Comparison of ENCODE assay signal across 7 cellular contexts in genomic region chr16:30207063-30207704, GRCh38. TPM values are rescaled to one million over a fixed set of nuclear protein-coding genes. Genes with fewer than 3 reads are reported as not detected.
DNase-seq lines count a peak whose midpoint lies in the region; ATAC-seq and TF ChIP-seq lines count a peak whose summit lies in the region.
"Not testable (repeated sequence)": the region's sequence is repeated elsewhere in the genome, so short reads cannot be mapped to it uniquely, and the experiment has no call there.

No MANE protein-coding gene starts in this region.

- H2BK20ac ChIP-seq in IMR-90 (ENCODE audit: low read depth, low read length), result not testable (repeated sequence)

- H2AFZ ChIP-seq in IMR-90 (replicated peaks; ENCODE audit: low read length, poor library complexity), result not testable (repeated sequence)

- TF ChIP-seq RAD21 in IMR-90 (IDR thresholded peaks at IDR 0.05; ENCODE audit: low read length), result not testable (repeated sequence)

- H3K27ac Mint-ChIP-seq in activated naive CD4-positive, alpha-beta T cell treated with anti-CD3 and anti-CD28 coated beads for 36 hours; stimulated activated naive B cell treated with anti-CD40 and anti-IgM and Interleukin-4, amounts not matched to agents 10 μg/mL and 1 μg/mL and 100 μg/mL, for 72 hours: not testable (repeated sequence)

- not testable (repeated sequence) for TF ChIP-seq POLR2A in IMR-90 (IDR thresholded peaks at IDR 0.05; ENCODE audit: low read depth, low read length)

- peak; percentile 76 for ATAC-seq in IMR-90 (ENCODE audit: low read depth)
- ATAC-seq in right cardiac atrium, result peak; percentile 24 to 41
- ATAC-seq in stimulated activated naive B cell treated with anti-CD40 and anti-IgM and Interleukin-4, amounts not matched to agents 10 μg/mL and 1 μg/mL and 100 μg/mL, for 72 hours (replicated peaks), result peak; percentile 66 to 69

- POLR2A ChIA-PET in IMR-90 (lab: Charles Lee; ENCODE audit: unreplicated experiment), result not testable (repeated sequence)

- in situ Hi-C loops in IMR-90 (cut with MboI; ENCODE audit: low sequenced_read_pairs), result not testable (repeated sequence)

- H4K91ac ChIP-seq in IMR-90 (ENCODE audit: insufficient read depth, low read depth, low read length), result not testable (repeated sequence)

- H2BK120ac ChIP-seq in IMR-90 (ENCODE audit: low read depth, low read length), result not testable (repeated sequence)

- not testable (repeated sequence) for H3K23ac ChIP-seq in IMR-90 (ENCODE audit: low read depth, low read length)

- not testable (repeated sequence) for H2AK5ac ChIP-seq in IMR-90 (ENCODE audit: low read depth, low read length)

- not testable (repeated sequence) for H3K36me3 Mint-ChIP-seq in activated naive CD4-positive, alpha-beta T cell treated with anti-CD3 and anti-CD28 coated beads for 36 hours (ENCODE audit: low read depth); stimulated activated naive B cell treated with anti-CD40 and anti-IgM and Interleukin-4, amounts not matched to agents 10 μg/mL and 1 μg/mL and 100 μg/mL, for 72 hours

- not testable (repeated sequence) for H4K20me1 ChIP-seq in IMR-90 (ENCODE audit: insufficient read depth, low read length)

- not testable (repeated sequence) for H3K27me3 ChIP-seq in IMR-90 (ENCODE audit: control insufficient read depth, insufficient read depth, low read length); right cardiac atrium (ENCODE audit: control insufficient read depth, insufficient read depth)

- not testable (repeated sequence) for H3K14ac ChIP-seq in IMR-90 (replicated peaks; ENCODE audit: low read depth, low read length)

- H3K4me2 ChIP-seq in IMR-90 (ENCODE audit: low read depth, low read length), result not testable (repeated sequence)

- H3K4me3 Mint-ChIP-seq in activated naive CD4-positive, alpha-beta T cell treated with anti-CD3 and anti-CD28 coated beads for 36 hours; stimulated activated naive B cell treated with anti-CD40 and anti-IgM and Interleukin-4, amounts not matched to agents 10 μg/mL and 1 μg/mL and 100 μg/mL, for 72 hours: not testable (repeated sequence)

- not testable (repeated sequence) for H3K27ac ChIP-seq in IMR-90 (ENCODE audit: insufficient read depth, low read length); right cardiac atrium (ENCODE audit: low read length)

- not testable (repeated sequence) for TF ChIP-seq CTCF in IMR-90 (conservative IDR thresholded peaks at IDR 0.05; ENCODE audit: low read depth, low read length)

- not testable (repeated sequence) for H3K9me3 Mint-ChIP-seq in activated naive CD4-positive, alpha-beta T cell treated with anti-CD3 and anti-CD28 coated beads for 36 hours; stimulated activated naive B cell treated with anti-CD40 and anti-IgM and Interleukin-4, amounts not matched to agents 10 μg/mL and 1 μg/mL and 100 μg/mL, for 72 hours

- H4K5ac ChIP-seq in IMR-90 (ENCODE audit: low read depth, low read length), result not testable (repeated sequence)

- not testable (repeated sequence) for H3K27me3 Mint-ChIP-seq in activated naive CD4-positive, alpha-beta T cell treated with anti-CD3 and anti-CD28 coated beads for 36 hours (ENCODE audit: low read depth); stimulated activated naive B cell treated with anti-CD40 and anti-IgM and Interleukin-4, amounts not matched to agents 10 μg/mL and 1 μg/mL and 100 μg/mL, for 72 hours

- not testable (repeated sequence) for BruUV-seq in IMR-90 (replicated peaks; lab: Mats Ljungman, UMichigan)

- H2BK5ac ChIP-seq in IMR-90 (ENCODE audit: low read depth, low read length, poor library complexity, severe bottlenecking), result not testable (repeated sequence)

- not testable (repeated sequence) for H3K4me3 ChIP-seq in IMR-90 (ENCODE audit: insufficient read depth, low read depth, low read length); right cardiac atrium (ENCODE audit: low read length)

- not testable (repeated sequence) for H3K9me3 ChIP-seq in IMR-90 (ENCODE audit: control insufficient read depth, insufficient read depth, low read length); right cardiac atrium (ENCODE audit: control insufficient read depth, low read length)

- dilution Hi-C loops in IMR-90 (cut with HindIII; ENCODE audit: low sequenced_read_pairs, unreplicated experiment), result not testable (repeated sequence)

- not testable (repeated sequence) for H3K79me1 ChIP-seq in IMR-90 (ENCODE audit: low read depth in 1 of 2, low read length in 2 of 2)

- CTCF ChIA-PET in IMR-90 (lab: Yijun Ruan, JAX); activated naive CD4-positive, alpha-beta T cell treated with anti-CD3 and anti-CD28 coated beads for 36 hours (lab: Charles Lee): not testable (repeated sequence)

- not testable (repeated sequence) for H3K4ac ChIP-seq in IMR-90 (ENCODE audit: low read depth, low read length)

- no CpG with 5 or more reads among the region's 9 CpGs for WGBS in IMR-90 (ENCODE audit: extremely low coverage in 2 of 2, insufficient read length in 1 of 2), 2 experiments
- 31% methylated on average over 2 of the region's 9 CpGs for WGBS in right cardiac atrium

- not testable (repeated sequence) for H3K36me3 ChIP-seq in IMR-90 (ENCODE audit: control insufficient read depth, insufficient read depth, low read length)

- not testable (repeated sequence) for H3K4me1 ChIP-seq in IMR-90 (ENCODE audit: control insufficient read depth, insufficient read depth, low read length); right cardiac atrium (ENCODE audit: control insufficient read depth, insufficient read depth, low read length)

- H2AK9ac ChIP-seq in IMR-90 (replicated peaks; ENCODE audit: low read depth, low read length, poor library complexity), result not testable (repeated sequence)

- intact Hi-C loops in IMR-90 (cut with micrococcal nuclease); activated naive CD4-positive, alpha-beta T cell treated with anti-CD3 and anti-CD28 coated beads for 36 hours (cut with micrococcal nuclease); right cardiac atrium (cut with DNase I): not testable (repeated sequence)

- not testable (repeated sequence) for H2BK15ac ChIP-seq in IMR-90 (ENCODE audit: low read depth, low read length)

- not testable (repeated sequence) for H3K18ac ChIP-seq in IMR-90 (ENCODE audit: low read depth, low read length)

- not testable (repeated sequence) for H3K9ac ChIP-seq in IMR-90 (ENCODE audit: low read depth, low read length)

- not testable (repeated sequence) for H3K56ac ChIP-seq in IMR-90 (ENCODE audit: extremely low read depth, insufficient read depth, low read length)

- H3K9me1 ChIP-seq in IMR-90 (ENCODE audit: insufficient read depth, low read length), result not testable (repeated sequence)

- not testable (repeated sequence) for H4K8ac ChIP-seq in IMR-90 (ENCODE audit: low read depth in 2 of 2, low read length in 2 of 2)

- not testable (repeated sequence) for H3K4me1 Mint-ChIP-seq in activated naive CD4-positive, alpha-beta T cell treated with anti-CD3 and anti-CD28 coated beads for 36 hours (ENCODE audit: low read depth); stimulated activated naive B cell treated with anti-CD40 and anti-IgM and Interleukin-4, amounts not matched to agents 10 μg/mL and 1 μg/mL and 100 μg/mL, for 72 hours

- DNase-seq in IMR-90; stimulated activated naive B cell treated with anti-CD40 and anti-IgM and Interleukin-4, amounts not matched to agents 10 μg/mL and 1 μg/mL and 100 μg/mL, for 72 hours: not testable (repeated sequence)
- peak; percentile 1 for DNase-seq in activated CD4-positive, alpha-beta T cell treated with anti-CD3 and anti-CD28 coated beads for 48 hours
- DNase-seq in activated naive CD4-positive, alpha-beta T cell treated with anti-CD3 and anti-CD28 coated beads for 36 hours, result peak; percentile 3
- peak; percentile 0 for DNase-seq in effector CD4-positive, alpha-beta T cell
- peak; percentile 7 to 62 (median 45) for DNase-seq in right cardiac atrium
- DNase-seq in mucosa of gallbladder (ENCODE audit: low spot score), result peak; percentile 21

RNA-seq across cellular contexts. Expression of gene SULT1A3, which starts 8.1 kb away (rescaled TPM):
- 0.18 and 1.1 TPM in 2 replicates for total RNA-seq in IMR-90 (2012; rRNA removed)
- 12.8 and 17.2 TPM in 2 replicates for polyA plus RNA-seq in IMR-90 (2012; rRNA removed)
- polyA plus RNA-seq in IMR-90 (2012; cell fraction: cytosol; rRNA removed), result 1.6 and 2.1 TPM in 2 replicates
- polyA plus RNA-seq in IMR-90 (2012; cell fraction: nucleus; rRNA removed; ENCODE audit: low replicate concordance), result 27.1 and 49.8 TPM in 2 replicates
- total RNA-seq in activated naive CD4-positive, alpha-beta T cell treated with anti-CD3 and anti-CD28 coated beads for 36 hours, result 1 to 10 TPM; 8.7 to 9.2 TPM
- total RNA-seq in right cardiac atrium, result 10 to 100 TPM in 3 of 4 donors, 1 to 10 TPM in 1; 9.6 to 14.0 (median 10.8) TPM
- polyA plus RNA-seq in right cardiac atrium, result 10.0 TPM
- total RNA-seq in mucosa of gallbladder, result 19.4 TPM

RNA-seq across cellular contexts. Expression of gene SLX1A, which starts 13.5 kb away (rescaled TPM):
- 8.4 and 11.4 TPM in 2 replicates for total RNA-seq in IMR-90 (2012; rRNA removed)
- polyA plus RNA-seq in IMR-90 (2012; rRNA removed), result 35.1 and 44.4 TPM in 2 replicates
- 35.5 and 46.1 TPM in 2 replicates for polyA plus RNA-seq in IMR-90 (2012; cell fraction: cytosol; rRNA removed)
- polyA plus RNA-seq in IMR-90 (2012; cell fraction: nucleus; rRNA removed; ENCODE audit: low replicate concordance), result 49.9 and 142 TPM in 2 replicates
- 10 to 100 TPM; 35.4 to 42.5 TPM for total RNA-seq in activated naive CD4-positive, alpha-beta T cell treated with anti-CD3 and anti-CD28 coated beads for 36 hours
- total RNA-seq in right cardiac atrium, result 10 to 100 TPM in 2 of 4 donors, 1 to 10 TPM in 2; 8.9 to 20.8 (median 13.9) TPM
- polyA plus RNA-seq in right cardiac atrium, result 24.6 TPM
- total RNA-seq in mucosa of gallbladder, result 70.4 TPM

RNA-seq across cellular contexts. Expression of gene BOLA2B, which starts 13.7 kb away (rescaled TPM):
- total RNA-seq in IMR-90 (2012; rRNA removed), result 301 and 407 TPM in 2 replicates
- polyA plus RNA-seq in IMR-90 (2012; rRNA removed), result 90.1 and 121 TPM in 2 replicates
- 1,032 and 2,834 TPM in 2 replicates for polyA plus RNA-seq in IMR-90 (2012; cell fraction: cytosol; rRNA removed)
- polyA plus RNA-seq in IMR-90 (2012; cell fraction: nucleus; rRNA removed; ENCODE audit: low replicate concordance), result 55.5 and 93.4 TPM in 2 replicates
- 100 to 1,000 TPM; 160 to 173 TPM for total RNA-seq in activated naive CD4-positive, alpha-beta T cell treated with anti-CD3 and anti-CD28 coated beads for 36 hours
- 10 to 100 TPM; 75.2 to 89.6 (median 84.6) TPM for total RNA-seq in right cardiac atrium
- 184 TPM for polyA plus RNA-seq in right cardiac atrium
- total RNA-seq in mucosa of gallbladder, result 59.4 TPM

RNA-seq across cellular contexts. Expression of gene CORO1A, which starts 23.8 kb away (rescaled TPM):
- total RNA-seq in IMR-90 (2012; rRNA removed), result 6.4 and 7.2 TPM in 2 replicates
- polyA plus RNA-seq in IMR-90 (2012; rRNA removed), result 13.2 and 16.7 TPM in 2 replicates
- 8.6 and 13.4 TPM in 2 replicates for polyA plus RNA-seq in IMR-90 (2012; cell fraction: cytosol; rRNA removed)
- 6.8 and 34.8 TPM in 2 replicates for polyA plus RNA-seq in IMR-90 (2012; cell fraction: nucleus; rRNA removed; ENCODE audit: low replicate concordance)
- 100 to 1,000 TPM; 855 to 866 TPM for total RNA-seq in activated naive CD4-positive, alpha-beta T cell treated with anti-CD3 and anti-CD28 coated beads for 36 hours
- total RNA-seq in right cardiac atrium, result 10 to 100 TPM; 10.3 to 22.4 (median 14.6) TPM
- polyA plus RNA-seq in right cardiac atrium, result 7.3 TPM
- 58.5 TPM for total RNA-seq in mucosa of gallbladder

RNA-seq across cellular contexts. Expression of gene NPIPB13, which starts 41.1 kb away (rescaled TPM):
- total RNA-seq in IMR-90 (2012; rRNA removed), result 0.28 and 0.54 TPM in 2 replicates
- polyA plus RNA-seq in IMR-90 (2012; rRNA removed), result 4.4 and 4.5 TPM in 2 replicates
- polyA plus RNA-seq in IMR-90 (2012; cell fraction: cytosol; rRNA removed), result 1.4 and 2.1 TPM in 2 replicates
- 22.9 and 47.3 TPM in 2 replicates for polyA plus RNA-seq in IMR-90 (2012; cell fraction: nucleus; rRNA removed; ENCODE audit: low replicate concordance)
- total RNA-seq in activated naive CD4-positive, alpha-beta T cell treated with anti-CD3 and anti-CD28 coated beads for 36 hours, result 1 to 10 TPM; 5.7 to 6.8 TPM
- 1 to 10 TPM; 3.1 to 5.3 (median 4.3) TPM for total RNA-seq in right cardiac atrium
- polyA plus RNA-seq in right cardiac atrium, result 2.0 TPM
- total RNA-seq in mucosa of gallbladder, result 12.5 TPM
